In genomic region chr12:124379938-124380754, GRCh38 we compare ENCODE assay signal across 8 cellular contexts.
A peak's percentile ranks its signal among the peaks of the same experiment; 100 is the strongest.
DNase-seq lines count a peak whose midpoint lies in the region; ATAC-seq, FAIRE-seq and TF ChIP-seq lines count a peak whose summit lies in the region.

No MANE protein-coding gene starts in this region.

- peaks cover 45% of the 10 kb centered on the region for H3K4me1 ChIP-seq in osteoblast (ENCODE audit: insufficient read depth, low read length)

- ATAC-seq in HG03025 (IDR thresholded peaks at IDR 0.05; ENCODE audit: low FRiP score, unreplicated experiment) = no peak
- ATAC-seq in HG03280 (IDR thresholded peaks at IDR 0.05; ENCODE audit: unreplicated experiment) = no peak

- H3K9me3 ChIP-seq in osteoblast (ENCODE audit: low read depth, low read length) = no peaks in the 10 kb centered on the region

- CTCF ChIA-PET in BJ (lab: Yijun Ruan, JAX) = interaction anchor here (0.6 to 3.0 kb wide), 12 partner anchors 10 to 542 kb away, joined by 3 to 10 read pairs (median 3); no protein-coding TSS in a partner anchor

- no peak; the same call in 1 of the 2 replicates for TF ChIP-seq POLR2A in GM12892 (IDR thresholded peaks at IDR 0.05; ENCODE audit: low read depth, low read length)

- H4K20me1 ChIP-seq in osteoblast (ENCODE audit: insufficient read depth, low read length) = peaks cover 64% of the 10 kb centered on the region

- H3K36me3 ChIP-seq in BJ (ENCODE audit: control insufficient read depth, insufficient read depth, low read length) (peaks cover 43% of the 10 kb centered on the region), osteoblast (ENCODE audit: insufficient read depth, low read length) (peaks cover 70% of the 10 kb centered on the region)

- no peaks in the 10 kb centered on the region for H3K27me3 ChIP-seq in BJ (ENCODE audit: control insufficient read depth, insufficient read depth, low read length)
- H3K27me3 ChIP-seq in osteoblast (ENCODE audit: insufficient read depth, low read length) = no peaks in the 10 kb centered on the region

- FAIRE-seq in GM12892 (lab: Jason Lieb, UNC) = no peak

- H3K4me2 ChIP-seq in osteoblast (ENCODE audit: insufficient read depth, low read length) = peak overlapping the region; percentile 59

- H3K4me3 ChIP-seq in BJ (ENCODE audit: low read depth, low read length) (no peak overlapping the region), foreskin fibroblast (ENCODE audit: low read depth in 1 of 2, low read length in 2 of 2) (peak overlapping the region in 1 of 2 donors; percentile 2), osteoblast (ENCODE audit: insufficient read depth, low read length) (peak overlapping the region; percentile 39)

- POLR2A ChIA-PET in BJ (lab: Charles Lee) = interaction anchor here (0.6 to 0.7 kb wide), 2 partner anchors 8 to 81 kb away, joined by 3 to 6 read pairs; no protein-coding TSS in a partner anchor

- DNase-seq in BJ (ENCODE audit: low read depth) = no peak
- DNase-seq in SKM-1 treated with dmso at 0.1 percent for 144 hours (lab: John Stamatoyannopoulos, UW; ENCODE audit: unreplicated experiment) = peak; percentile 39
- peak; percentile 86 to 92 for DNase-seq in foreskin fibroblast
- peak; percentile 98 for DNase-seq in osteoblast (ENCODE audit: insufficient read length, low spot score, missing footprints)
- DNase-seq in GM12892 (ENCODE audit: insufficient read length) = no peak
- DNase-seq in NCI-H2171 treated with DMSO at 0.1 percent for 48 hours (lab: John Stamatoyannopoulos, UW) = no peak

- no peak overlapping the region for H2AFZ ChIP-seq in osteoblast (ENCODE audit: low read length)

- peaks cover 76% of the 10 kb centered on the region for H3K79me2 ChIP-seq in osteoblast (ENCODE audit: insufficient read depth, low read length)

- peak overlapping the region; percentile 97 for H3K27ac ChIP-seq in osteoblast (ENCODE audit: low read depth, low read length)

- TF ChIP-seq CTCF in BJ (IDR thresholded peaks at IDR 0.05; ENCODE audit: insufficient read depth, low read depth, low read length) = peak; percentile 72
- TF ChIP-seq CTCF in foreskin fibroblast (IDR thresholded peaks at IDR 0.05; ENCODE audit: low read depth, low read length) = peak; percentile 59
- peak; percentile 55 for TF ChIP-seq CTCF in osteoblast (IDR thresholded peaks at IDR 0.05; ENCODE audit: extremely low read depth, low read depth, low read length)

Comparison
In these comparisons a context has a peak if more than half of its experiments do, and no peak if none do; other contexts are left out.
1. DNase-seq: peak in SKM-1 treated with dmso at 0.1 percent for 144 hours (single experiment), foreskin fibroblast (2 of 2) and osteoblast (single experiment); none in BJ (single experiment), GM12892 (single experiment) and NCI-H2171 treated with DMSO at 0.1 percent for 48 hours (single experiment).
2. Peak in every context shown above with its lines, with median percentiles within 50 percentile points of each other: CTCF ChIP-seq.